In genomic region chr2:1377473-1377872, GRCh38 we compare ENCODE assay signal across 23 cellular contexts. TPM values are rescaled to one million over a fixed set of nuclear protein-coding genes. Genes with fewer than 3 reads are reported as not detected.
DNase-seq lines count a peak whose midpoint lies in the region; ATAC-seq and TF ChIP-seq lines count a peak whose summit lies in the region.
"Had no signal": no experiment of that assay in that cellular context is flagged by ENCODE, and none has a peak within 500 bp of the region (broad histone marks: within the 10 kb centered on the region; RNA-seq: fewer than 3 reads in every experiment).

No MANE protein-coding gene starts in this region.

- H3K4me1 ChIP-seq in right atrium auricular region (no peaks in the 10 kb centered on the region), RWPE2 (ENCODE audit: insufficient read depth, poor library complexity, severe bottlenecking) (no peaks in the 10 kb centered on the region), neural progenitor cell (no peaks in the 10 kb centered on the region)
- H3K4me1 ChIP-seq in CD8-positive, alpha-beta memory T cell (ENCODE audit: insufficient read depth, low read length), result no peaks in the 10 kb centered on the region

- H3F3A ChIP-seq in neural progenitor cell (ENCODE audit: low read depth), result no peaks in the 10 kb centered on the region

- CTCF ChIA-PET in CD8-positive, alpha-beta memory T cell (lab: Charles Lee), result no interaction called here

- H3K36me3 Mint-ChIP-seq in neural progenitor cell, result no peaks in the 10 kb centered on the region
- H3K36me3 Mint-ChIP-seq in CD8-positive, alpha-beta memory T cell, result no peaks in the 10 kb centered on the region
- H3K36me3 Mint-ChIP-seq: CD8-positive, alpha-beta T cell; IgD-negative memory B cell had no signal

- ATAC-seq in Right ventricle myocardium superior (ENCODE audit: poor library complexity) (no peak), RWPE2 (ENCODE audit: low read depth) (peak; percentile 35; the same call in 2 of the 3 replicates)
- ATAC-seq: CD8-positive, alpha-beta T cell; GM12878 had no signal

- DNase-seq in right atrium auricular region (ENCODE audit: low spot score), result no peak
- no peak for DNase-seq in Right ventricle myocardium superior
- no peak for DNase-seq in RWPE2 (ENCODE audit: low spot score)
- no peak for DNase-seq in neural progenitor cell (ENCODE audit: low spot score)
- no peak for DNase-seq in CD8-positive, alpha-beta memory T cell
- DNase-seq in activated CD8-positive, alpha-beta memory T cell treated with anti-CD3 and anti-CD28 coated beads, Interleukin-2, amount 50 U/mL, for 48 hours, result no peak
- no peak for DNase-seq in NOMO-1 treated with DMSO at 0.1 percent for 48 hours (lab: John Stamatoyannopoulos, UW; ENCODE audit: unreplicated experiment)
- DNase-seq: 8988T; CD8-positive, alpha-beta T cell; COR-L47; DMS 273 treated with DMSO at 0.1 percent for 48 hours; DMS53; DND-41; EL; GM23248; HCEC 1CT; HFFc6 had no signal

- H2AFZ ChIP-seq in neural progenitor cell (replicated peaks), result no peak overlapping the region
- H2AFZ ChIP-seq: GM23248 had no signal

- no peaks in the 10 kb centered on the region for H3K27me3 ChIP-seq in right atrium auricular region
- no peaks in the 10 kb centered on the region for H3K27me3 ChIP-seq in RWPE2 (ENCODE audit: insufficient read depth, poor library complexity, severe bottlenecking)
- H3K27me3 ChIP-seq in neural progenitor cell, result no peaks in the 10 kb centered on the region
- no peaks in the 10 kb centered on the region for H3K27me3 ChIP-seq in CD8-positive, alpha-beta memory T cell (ENCODE audit: insufficient read depth, low read length, poor library complexity, severe bottlenecking)

- no peaks in the 10 kb centered on the region for H3K36me3 ChIP-seq in right atrium auricular region
- H3K36me3 ChIP-seq in RWPE2 (ENCODE audit: low read depth), result no peaks in the 10 kb centered on the region
- no peaks in the 10 kb centered on the region for H3K36me3 ChIP-seq in neural progenitor cell
- H3K36me3 ChIP-seq in CD8-positive, alpha-beta memory T cell (ENCODE audit: insufficient read depth, low read length), result no peaks in the 10 kb centered on the region
- H3K36me3 ChIP-seq: BLaER1 treated with 17β-estradiol and CSF1 and Interleukin-3, amounts not matched to agents 10 nM and 100 nM had no signal

- H3K9ac ChIP-seq in neural progenitor cell, result no peak overlapping the region
- H3K9ac ChIP-seq: BLaER1 treated with 17β-estradiol and CSF1 and Interleukin-3, amounts not matched to agents 10 nM and 100 nM; GM23248 had no signal

- H3K9me3 ChIP-seq in right atrium auricular region (no peaks in the 10 kb centered on the region), RWPE2 (ENCODE audit: severe bottlenecking) (no peaks in the 10 kb centered on the region), neural progenitor cell (ENCODE audit: low read depth) (no peaks in the 10 kb centered on the region)
- no peaks in the 10 kb centered on the region for H3K9me3 ChIP-seq in CD8-positive, alpha-beta memory T cell (ENCODE audit: low read length)

- H3K27me3 Mint-ChIP-seq in neural progenitor cell (ENCODE audit: insufficient read depth, low read depth), result peaks cover 2% of the 10 kb centered on the region
- H3K27me3 Mint-ChIP-seq in CD8-positive, alpha-beta memory T cell, result peaks cover 0 to 7% of the 10 kb centered on the region in 2 donors

- H3K27ac Mint-ChIP-seq in neural progenitor cell, result peak overlapping the region; percentile 78
- H3K27ac Mint-ChIP-seq in CD8-positive, alpha-beta memory T cell, result no peak overlapping the region
- H3K27ac Mint-ChIP-seq: CD8-positive, alpha-beta T cell; HFFc6; IgD-negative memory B cell had no signal

- H3K4me2 ChIP-seq in neural progenitor cell, result no peak overlapping the region

- no peak overlapping the region for H3K4me3 Mint-ChIP-seq in neural progenitor cell
- no peak overlapping the region for H3K4me3 Mint-ChIP-seq in CD8-positive, alpha-beta memory T cell
- H3K4me3 Mint-ChIP-seq: CD8-positive, alpha-beta T cell; HFFc6; IgD-negative memory B cell had no signal

- H4K20me1 ChIP-seq in neural progenitor cell (ENCODE audit: low read depth), result no peaks in the 10 kb centered on the region
- H4K20me1 ChIP-seq: BLaER1 treated with 17β-estradiol and CSF1 and Interleukin-3, amounts not matched to agents 10 nM and 100 nM had no signal

- H3K27ac ChIP-seq in right atrium auricular region (no peak overlapping the region), RWPE2 (ENCODE audit: poor library complexity, severe bottlenecking) (no peak overlapping the region), neural progenitor cell (no peak overlapping the region)
- H3K27ac ChIP-seq in CD8-positive, alpha-beta memory T cell (ENCODE audit: low read depth, low read length), result no peak overlapping the region
- H3K27ac ChIP-seq: BLaER1 treated with 17β-estradiol and CSF1 and Interleukin-3, amounts not matched to agents 10 nM and 100 nM; GM23248 had no signal

- TF ChIP-seq CTCF in right atrium auricular region (IDR thresholded peaks at IDR 0.05) (no peak), RWPE2 (IDR thresholded peaks at IDR 0.05; ENCODE audit: poor library complexity, severe bottlenecking) (no peak), neural progenitor cell (IDR thresholded peaks at IDR 0.05) (no peak)

- no peaks in the 10 kb centered on the region for H3K9me3 Mint-ChIP-seq in neural progenitor cell
- peaks cover 0 to 1% (median 0%) of the 10 kb centered on the region in 5 donors for H3K9me3 Mint-ChIP-seq in CD8-positive, alpha-beta memory T cell
- H3K9me3 Mint-ChIP-seq: CD8-positive, alpha-beta T cell had no signal

- peaks cover 3% of the 10 kb centered on the region for H3K4me1 Mint-ChIP-seq in neural progenitor cell
- H3K4me1 Mint-ChIP-seq in CD8-positive, alpha-beta memory T cell, result no peaks in the 10 kb centered on the region
- H3K4me1 Mint-ChIP-seq: IgD-negative memory B cell had no signal

- POLR2A ChIA-PET in CD8-positive, alpha-beta memory T cell (lab: Charles Lee), result no interaction called here

- H3K4me3 ChIP-seq in right atrium auricular region, result peak overlapping the region; percentile 6 to 13
- H3K4me3 ChIP-seq in RWPE2 (ENCODE audit: severe bottlenecking), result no peak overlapping the region
- H3K4me3 ChIP-seq in neural progenitor cell, result no peak overlapping the region
- H3K4me3 ChIP-seq in CD8-positive, alpha-beta memory T cell (ENCODE audit: low read length), result no peak overlapping the region
- H3K4me3 ChIP-seq: BLaER1 treated with 17β-estradiol and CSF1 and Interleukin-3, amounts not matched to agents 10 nM and 100 nM; GM12878; GM23248 had no signal

- H3K79me2 ChIP-seq in neural progenitor cell (ENCODE audit: low read depth), result no peaks in the 10 kb centered on the region

- intact Hi-C loops in Right ventricle myocardium superior (cut with DNase I), result no loop called here

RNA-seq across cellular contexts. Expression of gene TPO, which starts 35.8 kb away (rescaled TPM):
- total RNA-seq in right atrium auricular region (1 to 10 TPM in 1 of 2 donors, under 1 TPM in 1; 0.08 to 2.7 TPM), Right ventricle myocardium superior (7.0 TPM), neural progenitor cell (ENCODE audit: low replicate concordance) (not detected in 2 replicates)
- total RNA-seq in CD8-positive, alpha-beta memory T cell, result not detected
- polyA plus RNA-seq in CD8-positive, alpha-beta memory T cell, result 1.8 TPM
- total RNA-seq: A673; CD8-positive, alpha-beta T cell; G401; GM12878; GM23248; HFFc6 had no signal
- polyA plus RNA-seq: AG04450, GM23248, IgD-negative memory B cell had no signal

Comparison
In these comparisons a context has a peak if more than half of its experiments do, and no peak if none do; other contexts are left out.
1. H3K4me3 ChIP-seq: peak in right atrium auricular region (2 of 2); none in RWPE2 (single experiment), neural progenitor cell (single experiment) and CD8-positive, alpha-beta memory T cell (single experiment).